8 cellular contexts compared by ENCODE assay signal in the genomic region with DNA sequence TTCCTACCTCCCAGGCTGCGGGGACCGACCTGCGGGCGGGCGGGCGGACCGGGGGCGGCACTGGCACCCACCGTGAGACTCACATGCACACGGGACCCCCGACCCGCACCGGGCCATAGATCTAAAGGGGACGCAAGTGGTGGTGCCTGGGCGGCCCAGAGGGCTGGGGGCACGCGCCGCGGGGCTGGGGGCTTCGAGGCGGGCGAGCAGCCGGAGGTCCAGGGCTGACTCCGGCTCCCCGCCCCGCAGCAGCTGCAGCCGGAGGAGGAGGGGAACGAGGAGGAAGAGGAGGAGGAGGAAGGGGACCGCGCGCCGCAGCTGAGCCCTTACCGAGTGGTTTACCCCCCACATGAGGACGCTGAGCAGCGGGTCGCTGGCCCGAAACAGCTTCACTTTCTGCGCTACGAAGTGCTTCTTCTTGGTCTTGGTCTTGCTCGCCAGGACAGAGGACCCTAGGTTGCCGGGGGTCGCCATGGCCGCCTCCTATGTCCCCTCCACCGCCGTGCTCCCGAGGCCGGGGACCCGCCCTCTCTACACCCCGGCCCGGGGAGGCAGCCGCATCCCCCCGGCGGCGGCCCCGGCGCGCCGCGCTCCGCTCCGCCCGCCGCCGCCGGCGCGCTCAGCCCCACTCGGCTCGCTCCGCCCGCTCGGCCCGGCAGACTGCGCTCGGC. TPM values are rescaled to one million over a fixed set of nuclear protein-coding genes. Genes with fewer than 3 reads are reported as not detected.
A peak's percentile ranks its signal among the peaks of the same experiment; 100 is the strongest.
DNase-seq lines count a peak whose midpoint lies in the region; ATAC-seq and TF ChIP-seq lines count a peak whose summit lies in the region.

No MANE protein-coding gene starts in this region.

- peak overlapping the region; percentile 9 for H2AFZ ChIP-seq in trophoblast cell (ENCODE audit: insufficient read depth, low read length, poor library complexity)

- TF ChIP-seq POLR2A in gastroesophageal sphincter (IDR thresholded peaks at IDR 0.05), result no peak

- no peak overlapping the region for H3K23ac ChIP-seq in trophoblast cell (ENCODE audit: low read length)

- peak overlapping the region; percentile 88 for H3K4me2 ChIP-seq in trophoblast cell (ENCODE audit: low read length)

- no peak for DNase-seq in GM12864 (ENCODE audit: low read depth)
- DNase-seq in NCI-H146 treated with DMSO at 0.1 percent for 48 hours (lab: John Stamatoyannopoulos, UW; ENCODE audit: unreplicated experiment), result peak; percentile 32
- DNase-seq in activated T-cell treated with anti-CD3 and anti-CD28 coated beads, Interleukin-2, amount 50 U/mL, for 1 hour, result peak; percentile 58
- peak; percentile 7 to 39 for DNase-seq in trophoblast cell
- no peak for DNase-seq in NCI-H2107 (lab: John Stamatoyannopoulos, UW)
- no peak for DNase-seq in GM19240 (ENCODE audit: insufficient read length, low spot score)

- H2BK5ac ChIP-seq in trophoblast cell (ENCODE audit: low read depth, low read length, poor library complexity), result peak overlapping the region; percentile 52

- ATAC-seq in HG02571 (IDR thresholded peaks at IDR 0.05; ENCODE audit: unreplicated experiment), result peak; percentile 34
- ATAC-seq in gastroesophageal sphincter, result peak; percentile 29

- H3K14ac ChIP-seq in trophoblast cell (ENCODE audit: low read length), result peak overlapping the region; percentile 49

- TF ChIP-seq EP300 in gastroesophageal sphincter (IDR thresholded peaks at IDR 0.05), result no peak

- H3K27ac ChIP-seq in gastroesophageal sphincter (peak overlapping the region; percentile 12 to 94 (median 87)), trophoblast cell (ENCODE audit: low read depth, low read length) (peak overlapping the region; percentile 0)

- H3K9ac ChIP-seq in trophoblast cell (ENCODE audit: low read length), result peak overlapping the region; percentile 8

- H3K27me3 ChIP-seq in gastroesophageal sphincter (no peaks in the 10 kb centered on the region), trophoblast cell (ENCODE audit: insufficient read depth, low read length) (no peaks in the 10 kb centered on the region)

- peak overlapping the region; percentile 34 for H4K8ac ChIP-seq in trophoblast cell (ENCODE audit: low read depth, low read length)

- peak overlapping the region; percentile 26 for H3K18ac ChIP-seq in trophoblast cell (ENCODE audit: low read length)

- peaks cover 10% of the 10 kb centered on the region for H3K79me1 ChIP-seq in trophoblast cell (ENCODE audit: low read length)

- TF ChIP-seq CTCF in GM12864 (IDR thresholded peaks at IDR 0.05; ENCODE audit: low read depth, low read length, missing control alignments) (no peak), gastroesophageal sphincter (IDR thresholded peaks at IDR 0.05) (no peak)

- H3K9me3 ChIP-seq in gastroesophageal sphincter, result no peaks in the 10 kb centered on the region
- no peaks in the 10 kb centered on the region for H3K9me3 ChIP-seq in trophoblast cell (ENCODE audit: insufficient read depth, low read depth, low read length)

- H3K4me1 ChIP-seq in gastroesophageal sphincter, result peaks cover 0 to 34% (median 4%) of the 10 kb centered on the region in 3 donors
- peaks cover 3 to 5% of the 10 kb centered on the region in 2 experiments for H3K4me1 ChIP-seq in trophoblast cell (ENCODE audit: control insufficient read depth in 1 of 2, insufficient read depth in 2 of 2, low read length in 2 of 2)

- H4K91ac ChIP-seq in trophoblast cell (ENCODE audit: low read depth, low read length), result peak overlapping the region; percentile 56

- H3K36me3 ChIP-seq in gastroesophageal sphincter (no peaks in the 10 kb centered on the region), trophoblast cell (ENCODE audit: control insufficient read depth in 1 of 2, insufficient read depth in 2 of 2, low read length in 2 of 2) (no peaks in the 10 kb centered on the region)

- 0% methylated on average over 8 of the region's 75 CpGs; no CpG with 5 or more reads in 1 of the 2 donors for WGBS in gastroesophageal sphincter (ENCODE audit: low coverage in 1 of 2), 2 donors
- no CpG with 5 or more reads among the region's 75 CpGs for WGBS in trophoblast cell (ENCODE audit: extremely low coverage, insufficient coverage, insufficient read length)

- no peak overlapping the region for H2BK120ac ChIP-seq in trophoblast cell (ENCODE audit: insufficient read depth, low read length, poor library complexity)

- H4K12ac ChIP-seq in trophoblast cell (ENCODE audit: low read depth, low read length), result peak overlapping the region; percentile 21

- H3K4ac ChIP-seq in trophoblast cell (ENCODE audit: low read depth, low read length), result peak overlapping the region; percentile 7

- no peak overlapping the region for H2AK5ac ChIP-seq in trophoblast cell (ENCODE audit: low read length)

- H2BK12ac ChIP-seq in trophoblast cell (ENCODE audit: low read length), result no peak overlapping the region

- H3K79me2 ChIP-seq in trophoblast cell (ENCODE audit: control insufficient read depth, insufficient read depth, low read length, poor library complexity), result peaks cover 22% of the 10 kb centered on the region

- H3K4me3 ChIP-seq in GM12864 (ENCODE audit: low read depth, low read length) (peak overlapping the region; percentile 98), gastroesophageal sphincter (peak overlapping the region; percentile 93 to 94), trophoblast cell (ENCODE audit: low read depth, low read length) (peak overlapping the region; percentile 85)

RNA-seq across cellular contexts. Expression of gene PIP4K2A, which starts 0.4 kb away (rescaled TPM):
- total RNA-seq in gastroesophageal sphincter, result 10 to 100 TPM; 30.4 to 57.2 (median 51.3) TPM
- 94.7 and 97.3 TPM in 2 replicates for polyA plus RNA-seq in trophoblast cell (2013)

Comparison
In these comparisons a context has a peak if more than half of its experiments do, and no peak if none do; other contexts are left out.
1. DNase-seq: peak in NCI-H146 treated with DMSO at 0.1 percent for 48 hours (single experiment), activated T-cell treated with anti-CD3 and anti-CD28 coated beads, Interleukin-2, amount 50 U/mL, for 1 hour (single experiment) and trophoblast cell (2 of 2); none in GM12864 (single experiment), NCI-H2107 (single experiment) and GM19240 (single experiment).
2. Peak in every context shown above with its lines, with median percentiles within 50 percentile points of each other: H3K4me3 ChIP-seq.